1 cellular context compared by ENCODE assay signal in genomic region chr19:41801031-41801430, GRCh38.
TF ChIP-seq lines count a peak whose summit lies in the region.

No MANE protein-coding gene starts in this region.

TF ChIP-seq in HEK293, 187 proteins besides CTCF, POLR2A, EP300 and RAD21 (continued from another document):
- TF ChIP-seq YY2 (tag by site-specific recombination; IDR thresholded peaks at IDR 0.05) = no peak
